Comparison of ENCODE assay signal across 25 cellular contexts in genomic region chr3:34070831-34071230, GRCh38.
A peak's percentile ranks its signal among the peaks of the same experiment; 100 is the strongest.
DNase-seq lines count a peak whose midpoint lies in the region; ATAC-seq and TF ChIP-seq lines count a peak whose summit lies in the region.
"Had no signal": no experiment of that assay in that cellular context is flagged by ENCODE, and none has a peak within 500 bp of the region (broad histone marks: within the 10 kb centered on the region; RNA-seq: fewer than 3 reads in every experiment).

No MANE protein-coding gene starts in this region.

- H3K4me3 ChIP-seq in PC-3 (ENCODE audit: low read length) = no peak overlapping the region
- H3K4me3 ChIP-seq: esophagus muscularis mucosa, gastroesophageal sphincter, GM23248, smooth muscle cell, suprapubic skin, vagina had no signal

- peak; percentile 54 to 75 for ATAC-seq in natural killer cell treated with Interleukin-12 subunit alpha and Interleukin-12 subunit beta and Interleukin-15 and Interleukin-18, amount 100 ng/mL, for 72 hours
- ATAC-seq in natural killer cell (no peak), HG02642 (IDR thresholded peaks at IDR 0.05; ENCODE audit: poor library complexity, unreplicated experiment) (peak; percentile 45), HG03442 (IDR thresholded peaks at IDR 0.05; ENCODE audit: unreplicated experiment) (peak; percentile 33), esophagus mucosa (no peak), PC-3 (no peak)
- ATAC-seq: gastroesophageal sphincter had no signal

- BruUV-seq in PC-3 (replicated peaks; lab: Mats Ljungman, UMichigan) = no TSS peak

- no peaks in the 10 kb centered on the region for H3K9me3 Mint-ChIP-seq in natural killer cell treated with Interleukin-12 subunit alpha and Interleukin-12 subunit beta and Interleukin-15 and Interleukin-18, amount 100 ng/mL, for 72 hours
- H3K9me3 Mint-ChIP-seq in natural killer cell = no peaks in the 10 kb centered on the region
- H3K9me3 Mint-ChIP-seq: activated CD4-positive, alpha-beta T cell treated with anti-CD3 and anti-CD28 coated beads, Interleukin-2, amount 10 ng/mL, durations not matched to agents 7 days and 5 days; neural crest cell had no signal

- H2AFZ ChIP-seq in PC-3 (ENCODE audit: low read length) = no peak overlapping the region
- H2AFZ ChIP-seq: GM23248 had no signal

- DNase-seq in natural killer cell treated with Interleukin-12 subunit alpha and Interleukin-12 subunit beta and Interleukin-15 and Interleukin-18, amount 100 ng/mL, for 72 hours (ENCODE audit: low spot score) = no peak
- DNase-seq in natural killer cell (no peak), caudate nucleus (lab: John Stamatoyannopoulos, UW) (no peak), PC-3 (no peak), KG1 (lab: John Stamatoyannopoulos, UW) (no peak)
- DNase-seq: ACHN; activated CD4-positive, alpha-beta T cell treated with anti-CD3 and anti-CD28 coated beads, Interleukin-2, amount 10 ng/mL, durations not matched to agents 7 days and 5 days; C1 segment of cervical spinal cord; effector CD8-positive, alpha-beta T cell; GM23248; mesendoderm; NCI-H1092 treated with DMSO at 0.1 percent for 48 hours; NCI-H2107; NCI-H524; Right ventricle myocardium superior had no signal

- H3K9me3 ChIP-seq in PC-3 (ENCODE audit: low read length) = no peaks in the 10 kb centered on the region
- H3K9me3 ChIP-seq: esophagus muscularis mucosa, gastroesophageal sphincter, suprapubic skin, vagina had no signal

- no peak overlapping the region for H3K27ac Mint-ChIP-seq in natural killer cell treated with Interleukin-12 subunit alpha and Interleukin-12 subunit beta and Interleukin-15 and Interleukin-18, amount 100 ng/mL, for 72 hours
- H3K27ac Mint-ChIP-seq in natural killer cell = no peak overlapping the region
- H3K27ac Mint-ChIP-seq: activated CD4-positive, alpha-beta T cell treated with anti-CD3 and anti-CD28 coated beads, Interleukin-2, amount 10 ng/mL, durations not matched to agents 7 days and 5 days; activated naive CD8-positive, alpha-beta T cell had no signal

- H3K4me3 Mint-ChIP-seq in natural killer cell treated with Interleukin-12 subunit alpha and Interleukin-12 subunit beta and Interleukin-15 and Interleukin-18, amount 100 ng/mL, for 72 hours = no peak overlapping the region
- no peak overlapping the region for H3K4me3 Mint-ChIP-seq in natural killer cell
- H3K4me3 Mint-ChIP-seq: activated CD4-positive, alpha-beta T cell treated with anti-CD3 and anti-CD28 coated beads, Interleukin-2, amount 10 ng/mL, durations not matched to agents 7 days and 5 days; activated naive CD8-positive, alpha-beta T cell; neural crest cell had no signal

- H3K4me1 Mint-ChIP-seq in natural killer cell treated with Interleukin-12 subunit alpha and Interleukin-12 subunit beta and Interleukin-15 and Interleukin-18, amount 100 ng/mL, for 72 hours (ENCODE audit: low read depth in 2 of 2) = peaks cover 0 to 9% of the 10 kb centered on the region in 2 donors
- peaks cover 10 to 15% of the 10 kb centered on the region in 2 donors for H3K4me1 Mint-ChIP-seq in natural killer cell
- H3K4me1 Mint-ChIP-seq: activated CD4-positive, alpha-beta T cell treated with anti-CD3 and anti-CD28 coated beads, Interleukin-2, amount 10 ng/mL, durations not matched to agents 7 days and 5 days had no signal

- H3K4me2 ChIP-seq in PC-3 (ENCODE audit: low read length) = no peak overlapping the region
- H3K4me2 ChIP-seq: smooth muscle cell had no signal

- H3K4me1 ChIP-seq in PC-3 (ENCODE audit: insufficient read depth, low read length) = no peaks in the 10 kb centered on the region
- H3K4me1 ChIP-seq: esophagus muscularis mucosa, suprapubic skin, vagina had no signal

- no peaks in the 10 kb centered on the region for H3K27me3 Mint-ChIP-seq in natural killer cell treated with Interleukin-12 subunit alpha and Interleukin-12 subunit beta and Interleukin-15 and Interleukin-18, amount 100 ng/mL, for 72 hours
- no peaks in the 10 kb centered on the region for H3K27me3 Mint-ChIP-seq in natural killer cell (ENCODE audit: low read depth in 2 of 2)
- H3K27me3 Mint-ChIP-seq: activated CD4-positive, alpha-beta T cell treated with anti-CD3 and anti-CD28 coated beads, Interleukin-2, amount 10 ng/mL, durations not matched to agents 7 days and 5 days; activated naive CD8-positive, alpha-beta T cell had no signal

- POLR2A ChIA-PET in PC-3 (lab: Charles Lee; ENCODE audit: unreplicated experiment) = no interaction called here

- H3K79me2 ChIP-seq in PC-3 (ENCODE audit: low read length) = no peaks in the 10 kb centered on the region

- intact Hi-C loops in natural killer cell (cut with micrococcal nuclease) = no loop called here
- intact Hi-C loops in PC-3 (cut with micrococcal nuclease) = no loop called here

- no peaks in the 10 kb centered on the region for H3F3A ChIP-seq in PC-3 (ENCODE audit: low read length, unreplicated experiment)

- no peaks in the 10 kb centered on the region for H3K36me3 Mint-ChIP-seq in natural killer cell treated with Interleukin-12 subunit alpha and Interleukin-12 subunit beta and Interleukin-15 and Interleukin-18, amount 100 ng/mL, for 72 hours
- no peaks in the 10 kb centered on the region for H3K36me3 Mint-ChIP-seq in natural killer cell
- H3K36me3 Mint-ChIP-seq: activated naive CD8-positive, alpha-beta T cell had no signal

- H3K9ac ChIP-seq in PC-3 (ENCODE audit: low read length) = no peak overlapping the region
- H3K9ac ChIP-seq: GM23248 had no signal

- no peaks in the 10 kb centered on the region for H3K9me2 ChIP-seq in PC-3 (replicated peaks; ENCODE audit: low read length)

- peaks cover 8% of the 10 kb centered on the region; the same call in 1 of the 2 replicates for H3K27me3 ChIP-seq in PC-3 (ENCODE audit: low read length)
- H3K27me3 ChIP-seq: esophagus muscularis mucosa, gastroesophageal sphincter, suprapubic skin, vagina had no signal

- H3K27ac ChIP-seq in caudate nucleus (ENCODE audit: low read depth, low read length) = no peak overlapping the region
- no peak overlapping the region for H3K27ac ChIP-seq in PC-3 (ENCODE audit: low read length)
- H3K27ac ChIP-seq: esophagus muscularis mucosa, gastroesophageal sphincter, GM23248, suprapubic skin, vagina had no signal

- CTCF ChIA-PET in PC-3 (lab: Charles Lee) = no interaction called here

- TF ChIP-seq CTCF in natural killer cell (IDR thresholded peaks at IDR 0.05) (no peak), PC-3 (conservative IDR thresholded peaks at IDR 0.05; ENCODE audit: low read depth, low read length) (no peak)

- no peaks in the 10 kb centered on the region for H4K20me1 ChIP-seq in PC-3 (ENCODE audit: low read length)

- H3K36me3 ChIP-seq in PC-3 (ENCODE audit: low read depth, low read length) = no peaks in the 10 kb centered on the region
- H3K36me3 ChIP-seq: esophagus muscularis mucosa, gastroesophageal sphincter, suprapubic skin, vagina had no signal

Comparison
In these comparisons a context has a peak if more than half of its experiments do, and no peak if none do; other contexts are left out.
1. ATAC-seq: peak in natural killer cell treated with Interleukin-12 subunit alpha and Interleukin-12 subunit beta and Interleukin-15 and Interleukin-18, amount 100 ng/mL, for 72 hours (2 of 2), HG02642 (single experiment) and HG03442 (single experiment); none in natural killer cell (0 of 3), esophagus mucosa (single experiment) and PC-3 (single experiment).